27 cellular contexts compared by ENCODE assay signal in the genomic region with DNA sequence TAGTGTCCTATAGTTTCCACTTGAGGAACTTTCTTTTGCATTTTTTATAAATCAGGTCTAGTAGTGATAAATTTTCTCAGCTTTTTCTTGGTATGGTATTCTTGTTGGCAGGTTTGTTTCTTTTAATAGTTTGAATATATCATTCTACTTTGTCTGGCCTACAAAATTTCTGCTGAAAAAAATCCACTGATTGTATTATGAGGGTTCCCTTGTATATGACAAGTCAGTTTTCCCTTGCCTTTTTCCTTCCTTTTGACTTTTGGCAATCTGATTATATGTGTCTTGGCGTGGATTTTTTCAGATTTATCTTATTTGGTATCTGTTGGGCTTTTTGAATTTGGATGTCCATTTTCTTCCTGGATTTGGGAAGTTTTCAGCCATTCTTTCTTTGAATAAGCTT.
"Had no signal": no experiment of that assay in that cellular context is flagged by ENCODE, and none has a peak within 500 bp of the region (broad histone marks: within the 10 kb centered on the region; RNA-seq: fewer than 3 reads in every experiment).

No MANE protein-coding gene starts in this region.

- H3K27me3 ChIP-seq: stomach, suprapubic skin, testis, thyroid gland, tibial artery, tibial nerve, transverse colon, upper lobe of left lung, upper lobe of right lung, uterus, vagina had no signal

- H3K9me3 ChIP-seq: testis, thyroid gland had no signal

- H3K4me3 ChIP-seq: stomach, suprapubic skin, testis, thoracic aorta, thyroid gland, tibial artery, tibial nerve, transverse colon, upper lobe of left lung, upper lobe of right lung, uterus, vagina had no signal

- H3K4me1 ChIP-seq: stomach, suprapubic skin, testis, thyroid gland, tibial artery, tibial nerve, transverse colon, upper lobe of left lung, upper lobe of right lung, uterus, vagina had no signal

- ATAC-seq: stimulated activated effector memory CD8-positive, alpha-beta T cell treated with anti-CD3 and anti-CD28 coated beads, Interleukin-12 subunit alpha, Interleukin-12 subunit beta, amount 100 ng/mL, for 72 hours; stimulated activated memory B cell treated with anti-CD40 and anti-IgM and Interleukin-4, amounts not matched to agents 10 μg/mL and 1 μg/mL and 100 μg/mL, for 72 hours; stimulated activated naive B cell treated with anti-CD40 and anti-IgM and Interleukin-4, amounts not matched to agents 10 μg/mL and 1 μg/mL and 100 μg/mL, for 72 hours; stimulated activated naive CD8-positive, alpha-beta T cell treated with anti-CD3 and anti-CD28 coated beads, Interleukin-15, amount 100 ng/mL, for 72 hours; stimulated activated naive CD8-positive, alpha-beta T cell treated with anti-CD3 and anti-CD28 coated beads, Interleukin-15, Interleukin-2, amounts not matched to agents 100 U/mL and 50 U/mL, for 24 hours; upper lobe of right lung had no signal

- FAIRE-seq: urothelium cell line had no signal

- DNase-seq: stimulated activated CD4-positive, alpha-beta T cell treated with anti-CD3 and anti-CD28 coated beads, Interleukin-2, amount 100 ng/mL, for 48 hours; stimulated activated CD4-positive, alpha-beta T cell treated with anti-CD3 and anti-CD28 coated beads, Interleukin-4, amount 100 ng/mL, for 1 hour; stimulated activated CD4-positive, alpha-beta T cell treated with anti-CD3 and anti-CD28 coated beads, Interleukin-4, amount 100 ng/mL, for 24 hours; stimulated activated CD4-positive, alpha-beta T cell treated with anti-CD3 and anti-CD28 coated beads, Interleukin-4, amount 100 ng/mL, for 4 hours; stimulated activated CD8-positive, alpha-beta memory T cell treated with anti-CD3 and anti-CD28 coated beads, Interleukin-4, amount 100 ng/mL, for 48 hours; stimulated activated naive B cell treated with anti-CD40 and anti-IgM and Interleukin-4, amounts not matched to agents 10 μg/mL and 1 μg/mL and 100 μg/mL, for 72 hours; stimulated activated naive CD4-positive, alpha-beta T cell; stimulated activated naive CD4-positive, alpha-beta T cell treated with Interleukin-2 at 50 U/mL for 16 hours; stimulated activated naive CD8-positive, alpha-beta T cell treated with anti-CD3 and anti-CD28 coated beads, Interleukin-15, amount 100 ng/mL, for 72 hours; stimulated activated naive CD8-positive, alpha-beta T cell treated with anti-CD3 and anti-CD28 coated beads, Interleukin-15, Interleukin-2, amounts not matched to agents 100 U/mL and 50 U/mL, for 24 hours; stomach; substantia nigra; testis; thyroid gland; tibial artery; transverse colon; trophoblast cell; upper lobe of left lung; upper lobe of right lung; uterus had no signal

- H3K27ac ChIP-seq: stomach, suprapubic skin, testis, thoracic aorta, thyroid gland, tibial artery, tibial nerve, transverse colon, upper lobe of left lung, upper lobe of right lung, uterus, vagina had no signal

- H3K36me3 ChIP-seq: suprapubic skin, thoracic aorta, thyroid gland, transverse colon, upper lobe of right lung, uterus, vagina had no signal
